Comparison of ENCODE assay signal across 21 cellular contexts in the genomic region with DNA sequence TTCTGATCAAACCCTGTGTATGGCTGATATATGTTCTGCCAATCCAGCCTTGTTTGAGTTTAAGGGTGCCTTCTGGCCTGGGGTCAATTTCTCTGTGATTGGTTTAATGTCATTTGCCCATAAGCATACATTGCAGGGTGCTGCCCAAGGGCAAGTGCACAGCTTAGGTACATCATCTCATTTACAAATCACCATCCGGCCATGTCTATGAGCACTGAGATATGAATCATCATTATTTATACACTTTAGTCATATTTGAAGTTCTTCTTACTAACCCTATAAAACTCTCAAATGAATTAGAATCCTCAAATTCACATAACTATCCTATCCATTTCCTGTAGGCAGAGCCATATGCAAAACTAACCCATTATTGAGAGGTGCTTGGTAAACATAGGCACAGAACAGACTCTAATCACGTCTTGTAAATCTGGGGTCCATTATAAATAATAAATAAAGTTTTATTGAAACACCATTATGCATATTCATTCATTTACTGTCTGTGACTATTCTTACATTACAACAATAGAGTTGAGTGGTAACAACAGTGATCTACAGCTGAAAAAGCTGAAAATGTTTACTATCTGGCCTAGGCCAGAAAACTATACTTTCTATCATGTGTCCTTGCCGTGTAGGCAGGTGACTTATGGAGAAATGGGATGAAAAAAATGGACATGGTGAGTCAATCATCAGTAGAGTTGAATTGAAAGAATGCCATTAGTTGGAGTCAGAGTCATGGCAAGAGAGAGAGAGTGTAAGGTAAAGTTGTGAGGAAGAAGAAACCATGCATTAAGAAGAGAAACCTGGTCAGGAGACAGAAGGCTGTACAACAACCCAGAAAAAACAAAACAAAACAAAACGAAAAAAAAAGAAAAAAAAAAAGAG. TPM values are rescaled to one million over a fixed set of nuclear protein-coding genes. Genes with fewer than 3 reads are reported as not detected.
DNase-seq lines count a peak whose midpoint lies in the region; ATAC-seq and TF ChIP-seq lines count a peak whose summit lies in the region.
"Had no signal": no experiment of that assay in that cellular context is flagged by ENCODE, and none has a peak within 500 bp of the region (broad histone marks: within the 10 kb centered on the region; RNA-seq: fewer than 3 reads in every experiment).

No MANE protein-coding gene starts in this region.

- BruUV-seq in IMR-90 (replicated peaks; lab: Mats Ljungman, UMichigan): no TSS peak
- no TSS peak for BruUV-seq in mammary epithelial cell (replicated peaks; lab: Mats Ljungman, UMichigan)

- no peak overlapping the region for H3K14ac ChIP-seq in IMR-90 (replicated peaks; ENCODE audit: low read depth, low read length)

- H3K79me2 ChIP-seq in mammary epithelial cell (ENCODE audit: insufficient read depth, low read length): peaks cover 53% of the 10 kb centered on the region

- H3K4me3 ChIP-seq in IMR-90 (ENCODE audit: insufficient read depth, low read depth, low read length): no peak overlapping the region
- H3K4me3 ChIP-seq in mammary epithelial cell (replicated peaks in 1 of 3; ENCODE audit: insufficient read depth in 1 of 3, low read depth in 2 of 3, low read length in 3 of 3): no peak overlapping the region
- H3K4me3 ChIP-seq: Peyer's patch, SJSA1 had no signal

- no peak for ATAC-seq in activated naive CD4-positive, alpha-beta T cell treated with anti-CD3 and anti-CD28 coated beads, Interleukin-2, amount 50 U/mL, for 72 hours
- ATAC-seq in IMR-90 (ENCODE audit: low read depth) (no peak), GM19351 (IDR thresholded peaks at IDR 0.05; ENCODE audit: unreplicated experiment) (no peak), HG03139 (IDR thresholded peaks at IDR 0.05; ENCODE audit: unreplicated experiment) (no peak)
- no peak for ATAC-seq in stimulated activated memory B cell treated with anti-CD40 and anti-IgM and Interleukin-4, amounts not matched to agents 10 μg/mL and 1 μg/mL and 100 μg/mL, for 72 hours

- H3K4ac ChIP-seq in IMR-90 (ENCODE audit: low read depth, low read length): no peak overlapping the region

- intact Hi-C loops in activated naive CD4-positive, alpha-beta T cell treated with anti-CD3 and anti-CD28 coated beads for 36 hours (cut with micrococcal nuclease): no loop called here
- intact Hi-C loops in IMR-90 (cut with micrococcal nuclease) (no loop called here), mammary epithelial cell (cut with micrococcal nuclease) (no loop called here)

- POLR2A ChIA-PET in IMR-90 (lab: Charles Lee; ENCODE audit: unreplicated experiment): no interaction called here

- no peak overlapping the region for H2AK5ac ChIP-seq in IMR-90 (ENCODE audit: low read depth, low read length)

- no peak overlapping the region for H2BK15ac ChIP-seq in IMR-90 (ENCODE audit: low read depth, low read length)

- H2AFZ ChIP-seq in IMR-90 (replicated peaks; ENCODE audit: low read length, poor library complexity) (no peak overlapping the region), mammary epithelial cell (ENCODE audit: low read depth, low read length) (no peak overlapping the region)

- TF ChIP-seq RAD21 in IMR-90 (IDR thresholded peaks at IDR 0.05; ENCODE audit: low read length): no peak

- CTCF ChIA-PET in activated naive CD4-positive, alpha-beta T cell treated with anti-CD3 and anti-CD28 coated beads for 36 hours (lab: Charles Lee): interaction anchor here (0.6 to 0.7 kb wide), 3 partner anchors 17 to 1330 kb away, joined by 3 to 7 read pairs (median 5); no protein-coding TSS in a partner anchor
- CTCF ChIA-PET in IMR-90 (lab: Yijun Ruan, JAX): no interaction called here
- CTCF ChIA-PET in mammary epithelial cell (lab: Charles Lee; ENCODE audit: low non-redundant PET): interaction anchor here (1.0 kb wide), 1 partner anchor 24 kb away, joined by 3 read pairs; no protein-coding TSS in a partner anchor

- H3K18ac ChIP-seq in IMR-90 (ENCODE audit: low read depth, low read length): no peak overlapping the region

- in situ Hi-C loops in IMR-90 (cut with MboI; ENCODE audit: low sequenced_read_pairs): no loop called here
- in situ Hi-C loops in mammary epithelial cell (cut with MboI; ENCODE audit: low sequenced_read_pairs in 2 of 2): no loop called here
- in situ Hi-C loops in KBM-7 (cut with MboI; ENCODE audit: low pct_unique_long_range_greater_than_20kb, low sequenced_read_pairs): loop anchor here (25.0 kb wide), 1 partner anchor 490 kb away; no protein-coding TSS in a partner anchor

- H4K20me1 ChIP-seq in IMR-90 (ENCODE audit: insufficient read depth, low read length) (no peaks in the 10 kb centered on the region), mammary epithelial cell (ENCODE audit: insufficient read depth, low read length) (no peaks in the 10 kb centered on the region)

- no peak overlapping the region for H2AK9ac ChIP-seq in IMR-90 (replicated peaks; ENCODE audit: low read depth, low read length, poor library complexity)

- DNase-seq in activated naive CD4-positive, alpha-beta T cell treated with anti-CD3 and anti-CD28 coated beads for 36 hours: no peak
- DNase-seq in activated naive CD4-positive, alpha-beta T cell treated with anti-CD3 and anti-CD28 coated beads, Interleukin-2, amount 50 U/mL, for 72 hours (ENCODE audit: low spot score in 2 of 2): no peak
- DNase-seq in IMR-90 (peak; percentile 15), mammary epithelial cell (peak; percentile 53), KBM-7 (no peak)
- DNase-seq: 8988T, C1 segment of cervical spinal cord, DMS 273 treated with DMSO at 0.1 percent for 48 hours, H7, KG1, MM.1S, NCI-H1105, NCI-H187, NCI-H446 treated with DMSO at 0.1 percent for 48 hours, NCI-H774, Peyer's patch had no signal

- 0 out of 4 replicates have a peak, but pooled peaks cover 0 to 2% of the 10 kb centered on the region in 2 experiments for H3K79me1 ChIP-seq in IMR-90 (ENCODE audit: low read depth in 1 of 2, low read length in 2 of 2)

- H3K9ac ChIP-seq in IMR-90 (ENCODE audit: low read depth, low read length): no peak overlapping the region
- no peak overlapping the region for H3K9ac ChIP-seq in mammary epithelial cell (ENCODE audit: insufficient read depth, low read length)

- H3K9me3 ChIP-seq in IMR-90 (ENCODE audit: control insufficient read depth, insufficient read depth, low read length): no peaks in the 10 kb centered on the region
- no peaks in the 10 kb centered on the region for H3K9me3 ChIP-seq in mammary epithelial cell (replicated peaks; ENCODE audit: insufficient read depth, low read length)
- H3K9me3 ChIP-seq: Peyer's patch, SJSA1 had no signal

- peak overlapping the region; percentile 63 for H3K27ac Mint-ChIP-seq in activated naive CD4-positive, alpha-beta T cell treated with anti-CD3 and anti-CD28 coated beads for 36 hours
- no peak overlapping the region for H3K27ac Mint-ChIP-seq in activated naive CD4-positive, alpha-beta T cell treated with anti-CD3 and anti-CD28 coated beads, Interleukin-2, amount 50 U/mL, for 72 hours
- peak overlapping the region; percentile 23 for H3K27ac Mint-ChIP-seq in stimulated activated memory B cell treated with anti-CD40 and anti-IgM and Interleukin-4, amounts not matched to agents 10 μg/mL and 1 μg/mL and 100 μg/mL, for 72 hours

- H3K56ac ChIP-seq in IMR-90 (ENCODE audit: extremely low read depth, insufficient read depth, low read length): no peak overlapping the region

- H3K4me1 ChIP-seq in IMR-90 (ENCODE audit: control insufficient read depth, insufficient read depth, low read length): peaks cover 3% of the 10 kb centered on the region; the same call in 1 of the 2 replicates
- H3K4me1 ChIP-seq in mammary epithelial cell (ENCODE audit: insufficient read depth, low read length): peaks cover 38% of the 10 kb centered on the region
- H3K4me1 ChIP-seq: Peyer's patch had no signal

- TF ChIP-seq CTCF in IMR-90 (conservative IDR thresholded peaks at IDR 0.05; ENCODE audit: low read depth, low read length) (no peak), mammary epithelial cell (conservative IDR thresholded peaks at IDR 0.05 in 1 of 2, IDR thresholded peaks at IDR 0.05 in 1 of 2; ENCODE audit: extremely low read depth in 1 of 2, insufficient read depth in 1 of 2, low read depth in 1 of 2, low read length in 2 of 2) (no peak)

- H3K27ac ChIP-seq in IMR-90 (ENCODE audit: insufficient read depth, low read length) (no peak overlapping the region), mammary epithelial cell (ENCODE audit: insufficient read depth, low read depth, low read length) (peak overlapping the region; percentile 8)
- H3K27ac ChIP-seq: Peyer's patch, SJSA1 had no signal

- H4K91ac ChIP-seq in IMR-90 (ENCODE audit: insufficient read depth, low read depth, low read length): no peak overlapping the region

- peaks cover 8% of the 10 kb centered on the region for H3K36me3 Mint-ChIP-seq in activated naive CD4-positive, alpha-beta T cell treated with anti-CD3 and anti-CD28 coated beads for 36 hours (ENCODE audit: low read depth)
- peaks cover 0 to 7% of the 10 kb centered on the region in 2 donors for H3K36me3 Mint-ChIP-seq in activated naive CD4-positive, alpha-beta T cell treated with anti-CD3 and anti-CD28 coated beads, Interleukin-2, amount 50 U/mL, for 72 hours
- H3K36me3 Mint-ChIP-seq in stimulated activated memory B cell treated with anti-CD40 and anti-IgM and Interleukin-4, amounts not matched to agents 10 μg/mL and 1 μg/mL and 100 μg/mL, for 72 hours: peaks cover 7% of the 10 kb centered on the region

- H3K27me3 Mint-ChIP-seq in activated naive CD4-positive, alpha-beta T cell treated with anti-CD3 and anti-CD28 coated beads for 36 hours (ENCODE audit: low read depth): no peaks in the 10 kb centered on the region
- no peaks in the 10 kb centered on the region for H3K27me3 Mint-ChIP-seq in stimulated activated memory B cell treated with anti-CD40 and anti-IgM and Interleukin-4, amounts not matched to agents 10 μg/mL and 1 μg/mL and 100 μg/mL, for 72 hours

- H3K9me3 Mint-ChIP-seq in activated naive CD4-positive, alpha-beta T cell treated with anti-CD3 and anti-CD28 coated beads for 36 hours: no peaks in the 10 kb centered on the region
- no peaks in the 10 kb centered on the region for H3K9me3 Mint-ChIP-seq in activated naive CD4-positive, alpha-beta T cell treated with anti-CD3 and anti-CD28 coated beads, Interleukin-2, amount 50 U/mL, for 72 hours
- H3K9me3 Mint-ChIP-seq in stimulated activated memory B cell treated with anti-CD40 and anti-IgM and Interleukin-4, amounts not matched to agents 10 μg/mL and 1 μg/mL and 100 μg/mL, for 72 hours: no peaks in the 10 kb centered on the region

- no peak overlapping the region for H4K5ac ChIP-seq in IMR-90 (ENCODE audit: low read depth, low read length)

- no peak overlapping the region for H4K8ac ChIP-seq in IMR-90 (ENCODE audit: low read depth in 2 of 2, low read length in 2 of 2)

- no peak overlapping the region for H2BK5ac ChIP-seq in IMR-90 (ENCODE audit: low read depth, low read length, poor library complexity, severe bottlenecking)

- H2BK20ac ChIP-seq in IMR-90 (ENCODE audit: low read depth, low read length): no peak overlapping the region

- H3K4me1 Mint-ChIP-seq in activated naive CD4-positive, alpha-beta T cell treated with anti-CD3 and anti-CD28 coated beads for 36 hours (ENCODE audit: low read depth): peaks cover 45% of the 10 kb centered on the region
- H3K4me1 Mint-ChIP-seq in stimulated activated memory B cell treated with anti-CD40 and anti-IgM and Interleukin-4, amounts not matched to agents 10 μg/mL and 1 μg/mL and 100 μg/mL, for 72 hours: peaks cover 54% of the 10 kb centered on the region

- H3K4me3 Mint-ChIP-seq in activated naive CD4-positive, alpha-beta T cell treated with anti-CD3 and anti-CD28 coated beads for 36 hours: no peak overlapping the region
- no peak overlapping the region for H3K4me3 Mint-ChIP-seq in stimulated activated memory B cell treated with anti-CD40 and anti-IgM and Interleukin-4, amounts not matched to agents 10 μg/mL and 1 μg/mL and 100 μg/mL, for 72 hours

- no peaks in the 10 kb centered on the region for H3K9me1 ChIP-seq in IMR-90 (ENCODE audit: insufficient read depth, low read length)

- H3K23ac ChIP-seq in IMR-90 (ENCODE audit: low read depth, low read length): no peak overlapping the region

- no peaks in the 10 kb centered on the region for H3K27me3 ChIP-seq in IMR-90 (ENCODE audit: control insufficient read depth, insufficient read depth, low read length)
- no peaks in the 10 kb centered on the region for H3K27me3 ChIP-seq in mammary epithelial cell (ENCODE audit: insufficient read depth, low read length)
- H3K27me3 ChIP-seq: Peyer's patch, SJSA1 had no signal

- H3K4me2 ChIP-seq in IMR-90 (ENCODE audit: low read depth, low read length) (no peak overlapping the region), mammary epithelial cell (ENCODE audit: insufficient read depth, low read depth, low read length) (no peak overlapping the region)

- WGBS in IMR-90 (ENCODE audit: extremely low coverage in 2 of 2, insufficient read length in 1 of 2), 2 experiments: 60% methylated on average over 1 of the region's 4 CpGs; no CpG with 5 or more reads in 1 of the 2 experiments
- WGBS in mammary epithelial cell (ENCODE audit: low coverage, missing lambda C conversion rate): 69% methylated on average over 4 of the region's 4 CpGs

- H2BK120ac ChIP-seq in IMR-90 (ENCODE audit: low read depth, low read length): no peak overlapping the region

- dilution Hi-C loops in IMR-90 (cut with HindIII; ENCODE audit: low sequenced_read_pairs, unreplicated experiment) (no loop called here), mammary epithelial cell (cut with HindIII; ENCODE audit: low sequenced_read_pairs) (no loop called here)

- TF ChIP-seq POLR2A in IMR-90 (IDR thresholded peaks at IDR 0.05; ENCODE audit: low read depth, low read length): no peak

- H3K36me3 ChIP-seq in IMR-90 (ENCODE audit: control insufficient read depth, insufficient read depth, low read length) (no peaks in the 10 kb centered on the region), mammary epithelial cell (ENCODE audit: insufficient read depth, low read length) (no peaks in the 10 kb centered on the region)
- H3K36me3 ChIP-seq: Peyer's patch, SJSA1 had no signal

RNA-seq across cellular contexts. Expression of a gene that starts 25.0 kb away (rescaled TPM):
- 10 to 100 TPM; 11.8 to 12.0 TPM for total RNA-seq in activated naive CD4-positive, alpha-beta T cell treated with anti-CD3 and anti-CD28 coated beads for 36 hours
- total RNA-seq in activated naive CD4-positive, alpha-beta T cell treated with anti-CD3 and anti-CD28 coated beads, Interleukin-2, amount 50 U/mL, for 72 hours: 1 to 10 TPM; 7.3 to 9.6 TPM
- total RNA-seq in IMR-90 (2012; rRNA removed) (1.3 and 1.7 TPM in 2 replicates), mammary epithelial cell (10 to 100 TPM; 10.5 to 11.8 TPM)
- polyA plus RNA-seq in IMR-90 (2012; rRNA removed) (0.75 and 1.1 TPM in 2 replicates), mammary epithelial cell (4.0 TPM)
- 0.29 and 0.38 TPM in 2 replicates for polyA plus RNA-seq in IMR-90 (2012; cell fraction: cytosol; rRNA removed)
- polyA plus RNA-seq in IMR-90 (2012; cell fraction: nucleus; rRNA removed; ENCODE audit: low replicate concordance): 0.37 and 0.97 TPM in 2 replicates
- polyA minus RNA-seq in mammary epithelial cell: 7.6 TPM
- total RNA-seq: HT-29 had no signal

Comparison
In these comparisons a context has a peak if more than half of its experiments do, and no peak if none do; other contexts are left out.
1. H3K27ac Mint-ChIP-seq: peak in activated naive CD4-positive, alpha-beta T cell treated with anti-CD3 and anti-CD28 coated beads for 36 hours (single experiment) and stimulated activated memory B cell treated with anti-CD40 and anti-IgM and Interleukin-4, amounts not matched to agents 10 μg/mL and 1 μg/mL and 100 μg/mL, for 72 hours (single experiment); none in activated naive CD4-positive, alpha-beta T cell treated with anti-CD3 and anti-CD28 coated beads, Interleukin-2, amount 50 U/mL, for 72 hours (0 of 2).
2. DNase-seq: peak in IMR-90 (single experiment) and mammary epithelial cell (single experiment); none in activated naive CD4-positive, alpha-beta T cell treated with anti-CD3 and anti-CD28 coated beads for 36 hours (single experiment), activated naive CD4-positive, alpha-beta T cell treated with anti-CD3 and anti-CD28 coated beads, Interleukin-2, amount 50 U/mL, for 72 hours (0 of 2) and KBM-7 (single experiment).